In the genomic region with DNA sequence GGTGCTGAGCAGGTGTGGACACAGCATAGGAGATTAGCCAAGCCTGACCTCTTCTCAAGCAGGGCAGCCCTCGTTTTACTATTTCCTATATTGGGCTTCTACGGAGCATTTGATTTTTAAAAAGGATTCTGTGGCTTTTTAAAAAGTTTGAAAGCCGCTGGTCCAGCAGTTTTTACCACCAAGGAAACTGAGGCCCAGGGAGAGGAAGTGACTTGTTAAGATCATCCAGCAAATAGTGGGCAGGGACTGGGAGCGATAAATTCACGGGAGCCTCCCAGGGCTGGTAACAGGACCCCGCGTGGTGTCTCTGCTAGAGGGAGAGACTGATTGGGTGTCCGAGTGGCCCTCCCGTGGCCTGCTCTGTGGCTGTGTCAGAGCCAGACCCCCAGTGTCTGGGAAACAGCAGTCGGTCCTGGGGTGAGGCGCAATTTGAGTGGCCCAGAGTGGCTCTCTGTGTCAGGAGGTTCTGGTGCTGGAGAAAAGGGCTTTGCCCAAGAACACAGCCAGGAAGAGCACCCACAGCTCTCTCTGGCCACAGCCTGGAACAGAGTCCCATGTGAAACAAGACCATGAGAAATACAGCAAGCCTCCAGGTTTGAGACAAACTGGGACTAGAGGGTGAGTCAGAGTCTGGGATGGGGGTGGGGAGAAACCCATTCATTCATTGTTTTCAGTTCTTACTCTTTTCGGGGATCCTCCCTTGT, we compare ENCODE assay signal across 8 cellular contexts. TPM values are rescaled to one million over a fixed set of nuclear protein-coding genes. Genes with fewer than 3 reads are reported as not detected.
DNase-seq lines count a peak whose midpoint lies in the region; ATAC-seq and TF ChIP-seq lines count a peak whose summit lies in the region.

No MANE protein-coding gene starts in this region.

- in situ Hi-C loops in ACHN (cut with HindIII; ENCODE audit: low pct_ligation_motif_present, low pct_unique_long_range_greater_than_20kb, low sequenced_read_pairs), result no loop called here
- in situ Hi-C loops in SK-MEL-5 (cut with HindIII; ENCODE audit: low pct_unique_long_range_greater_than_20kb, low sequenced_read_pairs), result no loop called here

- DNase-seq in ACHN (peak; percentile 32), SK-MEL-5 (ENCODE audit: low read depth, low spot score) (peak; percentile 31), cardiac fibroblast (ENCODE audit: low read depth in 2 of 2) (peak; percentile 63 to 89), left lobe of liver (ENCODE audit: low spot score) (no peak), NCI-H226 (no peak), NCI-H774 (lab: John Stamatoyannopoulos, UW) (no peak)
- DNase-seq in stimulated activated CD8-positive, alpha-beta memory T cell treated with anti-CD3 and anti-CD28 coated beads, Interleukin-4, amount 100 ng/mL, for 48 hours, result peak; percentile 81

- ATAC-seq in GM21529 (IDR thresholded peaks at IDR 0.05; ENCODE audit: unreplicated experiment), result peak; percentile 32
- peak; percentile 11 for ATAC-seq in left lobe of liver

- no peak for TF ChIP-seq CTCF in cardiac fibroblast (IDR thresholded peaks at IDR 0.05; ENCODE audit: low read depth, low read length)

- H3K4me3 ChIP-seq in cardiac fibroblast (replicated peaks in 1 of 2; ENCODE audit: low read depth in 2 of 2, low read length in 2 of 2), result peak overlapping the region; percentile 64 to 67

RNA-seq across cellular contexts. Expression of a gene that starts 4.2 kb away (rescaled TPM):
- total RNA-seq in SK-MEL-5 (2014; rRNA removed; shearing (Covaris generic)), result 38.3 and 40.7 TPM in 2 replicates
- polyA plus RNA-seq in SK-MEL-5 (2015; cell fraction: cytosol; rRNA removed), result 133 and 175 TPM in 2 replicates
- 26.5 and 29.4 TPM in 2 replicates for polyA plus RNA-seq in SK-MEL-5 (2015; cell fraction: nucleus; rRNA removed)
- 281 TPM for total RNA-seq in left lobe of liver

RNA-seq across cellular contexts. Expression of a gene that starts 11.7 kb away (rescaled TPM):
- total RNA-seq in SK-MEL-5 (2014; rRNA removed; shearing (Covaris generic)), result 0.16 TPM in 1 of 2 replicates, not detected in the other
- 0.14 and 0.55 TPM in 2 replicates for polyA plus RNA-seq in SK-MEL-5 (2015; cell fraction: cytosol; rRNA removed)
- polyA plus RNA-seq in SK-MEL-5 (2015; cell fraction: nucleus; rRNA removed), result not detected in 2 replicates
- 39.4 TPM for total RNA-seq in left lobe of liver

RNA-seq across cellular contexts. Expression of a gene that starts 30.5 kb away (rescaled TPM):
- total RNA-seq in SK-MEL-5 (2014; rRNA removed; shearing (Covaris generic)), result 4.7 and 6.8 TPM in 2 replicates
- polyA plus RNA-seq in SK-MEL-5 (2015; cell fraction: cytosol; rRNA removed), result 45.3 and 46.7 TPM in 2 replicates
- 280 and 406 TPM in 2 replicates for polyA plus RNA-seq in SK-MEL-5 (2015; cell fraction: nucleus; rRNA removed)
- 96.9 TPM for total RNA-seq in left lobe of liver

RNA-seq across cellular contexts. Expression of a gene that starts 59.7 kb away (rescaled TPM):
- total RNA-seq in SK-MEL-5 (2014; rRNA removed; shearing (Covaris generic)), result 17.0 and 17.6 TPM in 2 replicates
- 17.9 and 25.0 TPM in 2 replicates for polyA plus RNA-seq in SK-MEL-5 (2015; cell fraction: cytosol; rRNA removed)
- 18.7 and 31.2 TPM in 2 replicates for polyA plus RNA-seq in SK-MEL-5 (2015; cell fraction: nucleus; rRNA removed)
- total RNA-seq in left lobe of liver, result 9.0 TPM

Comparison
In these comparisons a context has a peak if more than half of its experiments do, and no peak if none do; other contexts are left out.
1. DNase-seq: peak in ACHN (single experiment), SK-MEL-5 (single experiment), cardiac fibroblast (2 of 2) and stimulated activated CD8-positive, alpha-beta memory T cell treated with anti-CD3 and anti-CD28 coated beads, Interleukin-4, amount 100 ng/mL, for 48 hours (single experiment); none in left lobe of liver (single experiment), NCI-H226 (single experiment) and NCI-H774 (single experiment).
2. RNA of a gene that starts 11.7 kb away (total RNA-seq): 39.4 TPM in left lobe of liver (single experiment); 0.16 TPM in SK-MEL-5; every median in the first group is over 10 times any median in the second.
3. RNA of a gene that starts 30.5 kb away (total RNA-seq): 96.9 TPM in left lobe of liver (single experiment); 4.7 to 6.8 TPM in SK-MEL-5; every median in the first group is over 10 times any median in the second.